In the genomic region with DNA sequence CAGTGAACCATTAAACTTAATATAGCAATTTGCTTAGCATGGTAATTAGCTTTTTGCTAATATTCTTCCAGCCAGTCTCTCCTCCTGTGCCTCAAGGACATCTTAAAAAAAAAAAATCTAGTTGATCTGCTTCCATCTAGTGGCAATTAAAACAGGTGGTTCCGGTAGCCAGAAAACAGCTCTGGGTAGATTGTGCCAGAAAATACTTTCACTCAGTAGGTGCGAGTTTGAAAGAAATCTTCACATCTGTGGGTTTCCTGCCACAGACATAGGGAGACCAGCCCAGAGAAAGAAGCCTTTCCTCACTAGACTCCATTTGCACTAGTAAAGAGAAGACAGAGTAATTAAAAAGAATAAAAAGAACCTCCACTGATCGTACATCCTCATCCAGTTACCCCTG, we compare ENCODE assay signal across 10 cellular contexts. TPM values are rescaled to one million over a fixed set of nuclear protein-coding genes. Genes with fewer than 3 reads are reported as not detected.
DNase-seq lines count a peak whose midpoint lies in the region; ATAC-seq and TF ChIP-seq lines count a peak whose summit lies in the region.
"Had no signal": no experiment of that assay in that cellular context is flagged by ENCODE, and none has a peak within 500 bp of the region (broad histone marks: within the 10 kb centered on the region; RNA-seq: fewer than 3 reads in every experiment).

No MANE protein-coding gene starts in this region.

- peak overlapping the region; percentile 74 for H3K4me3 Mint-ChIP-seq in activated naive CD4-positive, alpha-beta T cell treated with anti-CD3 and anti-CD28 coated beads, Interleukin-2, amount 50 U/mL, for 24 hours
- H3K4me3 Mint-ChIP-seq in activated CD4-positive, alpha-beta memory T cell treated with anti-CD3 and anti-CD28 coated beads for 36 hours, result peak overlapping the region; percentile 9
- H3K4me3 Mint-ChIP-seq in chondrocyte (ENCODE audit: unreplicated experiment), result no peak overlapping the region

- H3K27ac Mint-ChIP-seq in activated naive CD4-positive, alpha-beta T cell treated with anti-CD3 and anti-CD28 coated beads, Interleukin-2, amount 50 U/mL, for 24 hours, result peak overlapping the region; percentile 94
- peak overlapping the region; percentile 88 for H3K27ac Mint-ChIP-seq in activated CD4-positive, alpha-beta memory T cell treated with anti-CD3 and anti-CD28 coated beads for 36 hours
- H3K27ac Mint-ChIP-seq in chondrocyte (ENCODE audit: unreplicated experiment), result no peak overlapping the region

- no peak for TF ChIP-seq CTCF in chondrocyte (IDR thresholded peaks at IDR 0.05)

- DNase-seq in activated naive CD4-positive, alpha-beta T cell (lab: John Stamatoyannopoulos, UW), result no peak
- DNase-seq in activated CD4-positive, alpha-beta memory T cell treated with anti-CD3 and anti-CD28 coated beads for 36 hours, result peak; percentile 46
- no peak for DNase-seq in stimulated activated naive CD8-positive, alpha-beta T cell treated with anti-CD3 and anti-CD28 coated beads, Interleukin-15, Interleukin-2, amounts not matched to agents 100 U/mL and 50 U/mL, for 24 hours
- DNase-seq in chondrocyte (ENCODE audit: low spot score) (no peak), SW 1271 (lab: John Stamatoyannopoulos, UW) (no peak)
- DNase-seq: BE2C, NCI-H526 treated with DMSO at 0.1 percent for 48 hours had no signal

- H3K36me3 Mint-ChIP-seq in activated naive CD4-positive, alpha-beta T cell treated with anti-CD3 and anti-CD28 coated beads, Interleukin-2, amount 50 U/mL, for 24 hours, result peaks cover 46% of the 10 kb centered on the region
- peaks cover 26% of the 10 kb centered on the region for H3K36me3 Mint-ChIP-seq in activated CD4-positive, alpha-beta memory T cell treated with anti-CD3 and anti-CD28 coated beads for 36 hours
- H3K36me3 Mint-ChIP-seq in chondrocyte (ENCODE audit: low read depth), result no peaks in the 10 kb centered on the region

- H3K27me3 Mint-ChIP-seq in activated naive CD4-positive, alpha-beta T cell treated with anti-CD3 and anti-CD28 coated beads, Interleukin-2, amount 50 U/mL, for 24 hours, result no peaks in the 10 kb centered on the region
- no peaks in the 10 kb centered on the region for H3K27me3 Mint-ChIP-seq in activated CD4-positive, alpha-beta memory T cell treated with anti-CD3 and anti-CD28 coated beads for 36 hours
- H3K27me3 Mint-ChIP-seq in chondrocyte (ENCODE audit: low read depth), result peaks cover 37% of the 10 kb centered on the region

- CTCF ChIA-PET in activated CD4-positive, alpha-beta memory T cell treated with anti-CD3 and anti-CD28 coated beads for 36 hours (lab: Charles Lee), result interaction anchor here (0.6 to 9.2 kb wide), 13 partner anchors 8 to 148 kb away, joined by 3 to 75 read pairs (median 8); a partner anchor contains a TSS

- ATAC-seq in HG03097 (IDR thresholded peaks at IDR 0.05; ENCODE audit: low FRiP score, unreplicated experiment) (peak; percentile 24), HG03457 (IDR thresholded peaks at IDR 0.05; ENCODE audit: unreplicated experiment) (no peak)
- ATAC-seq in stimulated activated naive CD8-positive, alpha-beta T cell treated with anti-CD3 and anti-CD28 coated beads, Interleukin-15, Interleukin-2, amounts not matched to agents 100 U/mL and 50 U/mL, for 24 hours, result peak; percentile 24

- peaks cover 70% of the 10 kb centered on the region for H3K4me1 Mint-ChIP-seq in activated naive CD4-positive, alpha-beta T cell treated with anti-CD3 and anti-CD28 coated beads, Interleukin-2, amount 50 U/mL, for 24 hours
- peaks cover 96% of the 10 kb centered on the region for H3K4me1 Mint-ChIP-seq in activated CD4-positive, alpha-beta memory T cell treated with anti-CD3 and anti-CD28 coated beads for 36 hours (ENCODE audit: low read depth)
- no peaks in the 10 kb centered on the region for H3K4me1 Mint-ChIP-seq in chondrocyte (ENCODE audit: low read depth)

- intact Hi-C loops in activated CD4-positive, alpha-beta memory T cell treated with anti-CD3 and anti-CD28 coated beads for 36 hours (cut with micrococcal nuclease), result loop anchor here (1.0 to 10.0 kb wide), 5 partner anchors 93 to 1160 kb away; a partner anchor contains a TSS

- H3K9me3 Mint-ChIP-seq in activated naive CD4-positive, alpha-beta T cell treated with anti-CD3 and anti-CD28 coated beads, Interleukin-2, amount 50 U/mL, for 24 hours, result no peaks in the 10 kb centered on the region
- H3K9me3 Mint-ChIP-seq in activated CD4-positive, alpha-beta memory T cell treated with anti-CD3 and anti-CD28 coated beads for 36 hours, result no peaks in the 10 kb centered on the region
- H3K9me3 Mint-ChIP-seq in chondrocyte (ENCODE audit: low read depth), result no peaks in the 10 kb centered on the region

- POLR2A ChIA-PET in activated CD4-positive, alpha-beta memory T cell treated with anti-CD3 and anti-CD28 coated beads for 36 hours (lab: Charles Lee), result interaction anchor here (1.2 to 3.5 kb wide), 4 partner anchors 12 to 109 kb away, joined by 7 to 35 read pairs (median 28); a partner anchor contains a TSS

RNA-seq across cellular contexts. Expression of a gene that starts 17.1 kb away (rescaled TPM):
- 100 to 1,000 TPM; 103 to 110 TPM for total RNA-seq in activated CD4-positive, alpha-beta memory T cell treated with anti-CD3 and anti-CD28 coated beads for 36 hours
- total RNA-seq in chondrocyte, result not detected in 3 replicates

RNA-seq across cellular contexts. Expression of a gene that starts 39.6 kb away (rescaled TPM):
- not detected for total RNA-seq in activated CD4-positive, alpha-beta memory T cell treated with anti-CD3 and anti-CD28 coated beads for 36 hours
- not detected in 3 replicates for total RNA-seq in chondrocyte

Comparison
In these comparisons a context has a peak if more than half of its experiments do, and no peak if none do; other contexts are left out.
1. RNA of a gene that starts 17.1 kb away (total RNA-seq): 103 to 110 TPM in activated CD4-positive, alpha-beta memory T cell treated with anti-CD3 and anti-CD28 coated beads for 36 hours; not detected in chondrocyte; every median in the first group is over 10 times any median in the second.